ENCODE assay signal across 16 cellular contexts in genomic region chr2:219445220-219445631, GRCh38. TPM values are rescaled to one million over a fixed set of nuclear protein-coding genes. Genes with fewer than 3 reads are reported as not detected.
DNase-seq lines count a peak whose midpoint lies in the region; ATAC-seq and TF ChIP-seq lines count a peak whose summit lies in the region.
"Had no signal": no experiment of that assay in that cellular context is flagged by ENCODE, and none has a peak within 500 bp of the region (broad histone marks: within the 10 kb centered on the region; RNA-seq: fewer than 3 reads in every experiment).

No MANE protein-coding gene starts in this region.

- no peak overlapping the region for H3K4me3 Mint-ChIP-seq in endothelial cell (ENCODE audit: unreplicated experiment)
- H3K4me3 Mint-ChIP-seq in CD14-positive monocyte: no peak overlapping the region
- H3K4me3 Mint-ChIP-seq: activated CD8-positive, alpha-beta memory T cell treated with anti-CD3 and anti-CD28 coated beads, Interleukin-2, amount 10 ng/mL, durations not matched to agents 7 days and 5 days had no signal

- H3K27me3 Mint-ChIP-seq in endothelial cell (ENCODE audit: unreplicated experiment): peaks cover 19% of the 10 kb centered on the region
- H3K27me3 Mint-ChIP-seq in CD14-positive monocyte (ENCODE audit: low read depth in 3 of 3): peaks cover 52 to 84% (median 77%) of the 10 kb centered on the region in 3 donors

- CTCF ChIA-PET in AG04449 (lab: Yijun Ruan, JAX): interaction anchor here (0.9 to 4.2 kb wide), 6 partner anchors 11 to 85 kb away, joined by 3 to 21 read pairs (median 6); no protein-coding TSS in a partner anchor

- peaks cover 8% of the 10 kb centered on the region for H3K36me3 Mint-ChIP-seq in endothelial cell (ENCODE audit: low read depth, unreplicated experiment)
- H3K36me3 Mint-ChIP-seq in CD14-positive monocyte: peaks cover 0 to 3% of the 10 kb centered on the region in 2 donors
- H3K36me3 Mint-ChIP-seq: activated CD8-positive, alpha-beta memory T cell treated with anti-CD3 and anti-CD28 coated beads, Interleukin-2, amount 10 ng/mL, durations not matched to agents 7 days and 5 days had no signal

- H3K27ac Mint-ChIP-seq in endothelial cell (ENCODE audit: unreplicated experiment) (peak overlapping the region; percentile 82), CD14-positive monocyte (no peak overlapping the region)
- H3K27ac Mint-ChIP-seq: activated CD8-positive, alpha-beta memory T cell treated with anti-CD3 and anti-CD28 coated beads, Interleukin-2, amount 10 ng/mL, durations not matched to agents 7 days and 5 days; progenitor cell of endocrine pancreas had no signal

- POLR2A ChIA-PET in AG04449 (lab: Yijun Ruan, JAX): interaction anchor here (1.0 to 1.8 kb wide), 2 partner anchors 8 to 11 kb away, joined by 3 to 8 read pairs; no protein-coding TSS in a partner anchor

- no peak for TF ChIP-seq CTCF in AG04449 (IDR thresholded peaks at IDR 0.05; ENCODE audit: insufficient read depth, low read length, missing control alignments)
- TF ChIP-seq CTCF in endothelial cell (IDR thresholded peaks at IDR 0.05; ENCODE audit: unreplicated experiment): no peak
- TF ChIP-seq CTCF in omental fat pad (IDR thresholded peaks at IDR 0.05): no peak
- no peak for TF ChIP-seq CTCF in CD14-positive monocyte (IDR thresholded peaks at IDR 0.05)

- intact Hi-C loops in CD14-positive monocyte (cut with micrococcal nuclease): no loop called here
- intact Hi-C loops in sciatic nerve (cut with DNase I): no loop called here

- H3K4me1 Mint-ChIP-seq in endothelial cell (ENCODE audit: unreplicated experiment) (peaks cover 26% of the 10 kb centered on the region), CD14-positive monocyte (peaks cover 3% of the 10 kb centered on the region)

- ATAC-seq in omental fat pad (ENCODE audit: low FRiP score) (peak; percentile 4), sciatic nerve (no peak)
- ATAC-seq: activated CD8-positive, alpha-beta memory T cell treated with anti-CD3 and anti-CD28 coated beads, Interleukin-2, amount 10 ng/mL, durations not matched to agents 7 days and 5 days had no signal

- DNase-seq in AG04449 (ENCODE audit: low read depth, low spot score): no peak
- peak; percentile 78 for DNase-seq in NCI-H2171 (lab: John Stamatoyannopoulos, UW)
- DNase-seq in endothelial cell (ENCODE audit: low spot score): no peak
- DNase-seq in omental fat pad (ENCODE audit: low spot score): no peak
- DNase-seq in SHP77 (lab: John Stamatoyannopoulos, UW): no peak
- DNase-seq in CD14-positive monocyte (ENCODE audit: low spot score): no peak
- DNase-seq in occipital lobe (lab: John Stamatoyannopoulos, UW): no peak
- DNase-seq in sciatic nerve (ENCODE audit: low spot score): no peak
- DNase-seq: activated CD8-positive, alpha-beta memory T cell treated with anti-CD3 and anti-CD28 coated beads, Interleukin-2, amount 10 ng/mL, durations not matched to agents 7 days and 5 days; foreskin melanocyte; Karpas-422; midbrain; NCI-H2029; stimulated activated CD4-positive, alpha-beta T cell treated with anti-CD3 and anti-CD28 coated beads, Interleukin-1b, Interleukin-23, amount 100 ng/mL, for 48 hours had no signal

- H3K9me3 Mint-ChIP-seq in endothelial cell (ENCODE audit: unreplicated experiment): no peaks in the 10 kb centered on the region
- peaks cover 0 to 9% (median 3%) of the 10 kb centered on the region in 7 donors for H3K9me3 Mint-ChIP-seq in CD14-positive monocyte

- peak overlapping the region; percentile 29 for H3K4me3 ChIP-seq in AG04449 (ENCODE audit: low read depth, low read length)

RNA-seq across cellular contexts. Expression of gene SPEG, which starts 10.6 kb away (rescaled TPM):
- total RNA-seq in endothelial cell (ENCODE audit: unreplicated experiment) (6.1 TPM), omental fat pad (10 to 100 TPM; 12.4 to 28.9 (median 17.7) TPM), occipital lobe (14.2 TPM), sciatic nerve (7.2 TPM)
- not detected for polyA plus RNA-seq in CD14-positive monocyte

RNA-seq across cellular contexts. Expression of gene DES, which starts 27.0 kb away (rescaled TPM):
- total RNA-seq in endothelial cell (ENCODE audit: unreplicated experiment) (0.10 TPM), omental fat pad (100 to 1,000 TPM in 3 of 4 donors, 10 to 100 TPM in 1; 39.4 to 292 (median 182) TPM), occipital lobe (2.3 TPM), sciatic nerve (1.4 TPM)
- polyA plus RNA-seq in CD14-positive monocyte: 1 to 10 TPM; 2.4 TPM
- total RNA-seq: activated CD8-positive, alpha-beta memory T cell treated with anti-CD3 and anti-CD28 coated beads, Interleukin-2, amount 10 ng/mL, durations not matched to agents 7 days and 5 days; progenitor cell of endocrine pancreas; T-helper 1 cell treated with Interleukin-12 subunit alpha and Interleukin-12 subunit beta and Interleukin-4 antibody, amounts not matched to agents 30 ng/mL and 1 ng/mL, for 36 hours had no signal

RNA-seq across cellular contexts. Expression of gene GMPPA, which starts 53.5 kb away (rescaled TPM):
- 30.2 TPM for total RNA-seq in endothelial cell (ENCODE audit: unreplicated experiment)
- 10 to 100 TPM; 22.6 to 37.8 (median 29.4) TPM for total RNA-seq in omental fat pad
- polyA plus RNA-seq in CD14-positive monocyte: 10 to 100 TPM; 35.5 to 35.9 TPM
- total RNA-seq in occipital lobe: 7.5 TPM
- 25.9 TPM for total RNA-seq in sciatic nerve

RNA-seq across cellular contexts. Expression of gene DNPEP, which starts 57.5 kb away (rescaled TPM):
- total RNA-seq in endothelial cell (ENCODE audit: unreplicated experiment) (49.6 TPM), omental fat pad (10 to 100 TPM; 58.4 to 97.4 (median 85.7) TPM), occipital lobe (17.5 TPM), sciatic nerve (41.8 TPM)
- polyA plus RNA-seq in CD14-positive monocyte: 10 to 100 TPM; 51.6 to 60.6 TPM

Comparison
In these comparisons a context has a peak if more than half of its experiments do, and no peak if none do; other contexts are left out.
1. RNA of gene DES, which starts 27.0 kb away (total RNA-seq): 39.4 to 292 TPM in omental fat pad; 2.3 TPM in occipital lobe (single experiment), 1.4 TPM in sciatic nerve (single experiment) and 0.10 TPM in endothelial cell (single experiment); every median in the first group is over 10 times any median in the second.